23 cellular contexts compared by ENCODE assay signal in genomic region chr3:60490992-60491391, GRCh38.
"Had no signal": no experiment of that assay in that cellular context is flagged by ENCODE, and none has a peak within 500 bp of the region (broad histone marks: within the 10 kb centered on the region; RNA-seq: fewer than 3 reads in every experiment).

No MANE protein-coding gene starts in this region.

- H3K4me3 ChIP-seq: esophagus squamous epithelium, gastrocnemius medialis, heart right ventricle, left lung, lower lobe of right lung, mucosa of descending colon had no signal

- H3K4me1 ChIP-seq: esophagus squamous epithelium, gastrocnemius medialis, heart right ventricle, left lung, lower lobe of right lung had no signal

- H3K9me3 Mint-ChIP-seq: dendritic cell treated with granulocyte-macrophage colony-stimulating factor and Interleukin-4, amounts not matched to agents 40 ng/mL and 50 ng/mL, for 4 days; endodermal cell had no signal

- H3K27me3 Mint-ChIP-seq: dendritic cell treated with granulocyte-macrophage colony-stimulating factor and Interleukin-4, amounts not matched to agents 40 ng/mL and 50 ng/mL, for 4 days; naive B cell; naive thymus-derived CD8-positive, alpha-beta T cell had no signal

- H3K36me3 Mint-ChIP-seq: mesothelial cell of epicardium; naive B cell; naive thymus-derived CD8-positive, alpha-beta T cell had no signal

- H3K27me3 ChIP-seq: esophagus squamous epithelium, gastrocnemius medialis, heart right ventricle, left lung had no signal

- H3K27ac Mint-ChIP-seq: dendritic cell treated with granulocyte-macrophage colony-stimulating factor and Interleukin-4, amounts not matched to agents 40 ng/mL and 50 ng/mL, for 4 days; effector memory CD8-positive, alpha-beta T cell; endodermal cell; mesothelial cell of epicardium; naive B cell; naive thymus-derived CD8-positive, alpha-beta T cell had no signal

- H3K4me3 Mint-ChIP-seq: dendritic cell treated with granulocyte-macrophage colony-stimulating factor and Interleukin-4, amounts not matched to agents 40 ng/mL and 50 ng/mL, for 4 days; effector memory CD8-positive, alpha-beta T cell; endodermal cell; mesothelial cell of epicardium; naive B cell; naive thymus-derived CD8-positive, alpha-beta T cell had no signal

- DNase-seq: effector CD8-positive, alpha-beta T cell; effector memory CD8-positive, alpha-beta T cell; endodermal cell; erythroblast; esophagus squamous epithelium; foreskin fibroblast; foreskin melanocyte; gastrocnemius medialis; glutamatergic neuron; head of caudate nucleus; heart right ventricle; hippocampal formation; left cardiac atrium; left lung; left ventricle myocardium superior; lower lobe of right lung; mesenchymal stem cell; mucosa of descending colon; naive B cell; naive thymus-derived CD8-positive, alpha-beta T cell had no signal

- H3K9me3 ChIP-seq: esophagus squamous epithelium, gastrocnemius medialis, heart right ventricle, left lung, lower lobe of right lung, mucosa of descending colon had no signal

- H3K36me3 ChIP-seq: esophagus squamous epithelium, gastrocnemius medialis, heart right ventricle, left lung, lower lobe of right lung had no signal

- H3K27ac ChIP-seq: epithelial cell of prostate, esophagus squamous epithelium, gastrocnemius medialis, heart right ventricle, left lung, lower lobe of right lung had no signal
